Comparison of ENCODE assay signal across 7 cellular contexts in genomic region chr1:157155658-157156057, GRCh38. TPM values are rescaled to one million over a fixed set of nuclear protein-coding genes. Genes with fewer than 3 reads are reported as not detected.
DNase-seq lines count a peak whose midpoint lies in the region; ATAC-seq and TF ChIP-seq lines count a peak whose summit lies in the region.

No MANE protein-coding gene starts in this region.

- no peaks in the 10 kb centered on the region for H3K36me3 ChIP-seq in HAP-1 (replicated peaks)
- no peaks in the 10 kb centered on the region for H3K36me3 ChIP-seq in OCI-LY3 (replicated peaks; ENCODE audit: low read depth, low read length)

- ATAC-seq in foreskin keratinocyte (peak; percentile 33), sciatic nerve (peak; percentile 58), HG03159 (IDR thresholded peaks at IDR 0.05; ENCODE audit: unreplicated experiment) (no peak)

- peak overlapping the region; percentile 82 for H2AFZ ChIP-seq in OCI-LY3 (ENCODE audit: low read depth, low read length)

- no peaks in the 10 kb centered on the region for H3K79me2 ChIP-seq in OCI-LY3 (ENCODE audit: low read length)

- peak overlapping the region; percentile 88 for H3K4me2 ChIP-seq in OCI-LY3 (ENCODE audit: low read length)

- intact Hi-C loops in sciatic nerve (cut with DNase I): loop anchor here (5.0 kb wide), 1 partner anchor 63 kb away; no protein-coding TSS in a partner anchor

- H3K27me3 ChIP-seq in HAP-1 (ENCODE audit: low read depth) (no peaks in the 10 kb centered on the region), OCI-LY3 (ENCODE audit: low read depth, low read length) (peaks cover 18% of the 10 kb centered on the region), foreskin keratinocyte (no peaks in the 10 kb centered on the region)

- peaks cover 33% of the 10 kb centered on the region for H3K4me1 ChIP-seq in HAP-1
- H3K4me1 ChIP-seq in OCI-LY3 (ENCODE audit: low read length): peaks cover 28% of the 10 kb centered on the region
- H3K4me1 ChIP-seq in foreskin keratinocyte: no peaks in the 10 kb centered on the region

- H3K27ac ChIP-seq in OCI-LY3 (ENCODE audit: low read length) (no peak overlapping the region), foreskin keratinocyte (no peak overlapping the region)

- no peak for TF ChIP-seq CTCF in OCI-LY3 (IDR thresholded peaks at IDR 0.05; ENCODE audit: low read depth, low read length)
- no peak for TF ChIP-seq CTCF in foreskin keratinocyte (conservative IDR thresholded peaks at IDR 0.05)

- DNase-seq in HAP-1 (ENCODE audit: low spot score in 2 of 2): peak; percentile 58 to 77
- no peak for DNase-seq in foreskin keratinocyte
- no peak for DNase-seq in sciatic nerve (ENCODE audit: low spot score)
- DNase-seq in occipital lobe (lab: John Stamatoyannopoulos, UW): no peak
- no peak for DNase-seq in NCI-H2081 treated with DMSO at 0.1 percent for 48 hours (lab: John Stamatoyannopoulos, UW)

- H3K9me3 ChIP-seq in HAP-1 (no peaks in the 10 kb centered on the region), OCI-LY3 (ENCODE audit: insufficient read depth, low read length) (no peaks in the 10 kb centered on the region)

- in situ Hi-C loops in HAP-1 (cut with MboI; ENCODE audit: low sequenced_read_pairs): no loop called here

- no peaks in the 10 kb centered on the region for H4K20me1 ChIP-seq in OCI-LY3 (ENCODE audit: insufficient read depth, low read length)

- peak overlapping the region; percentile 55 for H3K9ac ChIP-seq in OCI-LY3 (ENCODE audit: low read length)

- peak overlapping the region; percentile 19 for H3K4me3 ChIP-seq in HAP-1
- peak overlapping the region; percentile 73 for H3K4me3 ChIP-seq in OCI-LY3 (ENCODE audit: low read length)

RNA-seq across cellular contexts. Expression of gene ETV3, which starts 17.5 kb away (rescaled TPM):
- total RNA-seq in foreskin keratinocyte: 26.2 and 27.0 TPM in 2 replicates
- polyA plus RNA-seq in foreskin keratinocyte: 5.9 and 7.3 TPM in 2 replicates
- total RNA-seq in sciatic nerve: 32.5 TPM
- total RNA-seq in occipital lobe: 16.5 TPM

RNA-seq across cellular contexts. Expression of gene ETV3L, which starts 56.0 kb away (rescaled TPM):
- total RNA-seq in foreskin keratinocyte: not detected in 2 replicates
- polyA plus RNA-seq in foreskin keratinocyte: not detected in 2 replicates
- not detected for total RNA-seq in sciatic nerve
- total RNA-seq in occipital lobe: not detected

Comparison
In these comparisons a context has a peak if more than half of its experiments do, and no peak if none do; other contexts are left out.
1. DNase-seq: peak in HAP-1 (2 of 2); none in foreskin keratinocyte (0 of 2), sciatic nerve (single experiment), occipital lobe (single experiment) and NCI-H2081 treated with DMSO at 0.1 percent for 48 hours (single experiment).